Comparison of ENCODE assay signal across 19 cellular contexts in the genomic region with DNA sequence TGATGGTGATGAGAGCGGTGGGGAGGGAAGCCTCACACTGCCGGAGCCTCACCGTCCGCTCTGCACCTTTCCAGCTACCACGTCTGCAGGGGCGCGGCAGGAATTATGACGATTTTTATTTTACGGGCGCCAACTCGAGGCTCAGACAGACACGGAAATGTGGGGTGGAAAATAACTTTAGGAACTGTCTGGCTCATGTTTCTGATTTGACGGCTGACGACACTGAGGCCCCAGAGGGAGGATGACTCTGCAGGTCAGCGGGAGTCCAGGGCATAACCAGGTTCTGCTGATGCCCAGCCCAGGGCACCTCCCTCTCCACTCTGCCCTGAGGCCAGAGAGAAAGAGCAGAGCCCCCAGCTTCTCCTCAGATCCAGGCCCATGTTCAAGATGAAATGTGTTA. TPM values are rescaled to one million over a fixed set of nuclear protein-coding genes. Genes with fewer than 3 reads are reported as not detected.
DNase-seq lines count a peak whose midpoint lies in the region; ATAC-seq, FAIRE-seq and TF ChIP-seq lines count a peak whose summit lies in the region.
"Had no signal": no experiment of that assay in that cellular context is flagged by ENCODE, and none has a peak within 500 bp of the region (broad histone marks: within the 10 kb centered on the region; RNA-seq: fewer than 3 reads in every experiment).

No MANE protein-coding gene starts in this region.

- FAIRE-seq in H1 (lab: Jason Lieb, UNC), result no peak
- FAIRE-seq: D721Med, GM12892 had no signal

- no peak for TF ChIP-seq RAD21 in H1 (IDR thresholded peaks at IDR 0.05 in 1 of 2, conservative IDR thresholded peaks at IDR 0.05 in 1 of 2; ENCODE audit: low read depth in 2 of 2, low read length in 2 of 2)

- H3K36me3 ChIP-seq in H1 (ENCODE audit: control insufficient read depth in 2 of 4, insufficient read depth in 4 of 4, low read length in 3 of 4), result no peaks in the 10 kb centered on the region
- H3K36me3 ChIP-seq in spleen, result no peaks in the 10 kb centered on the region
- H3K36me3 ChIP-seq: BE2C had no signal

- H3K18ac ChIP-seq in H1 (ENCODE audit: extremely low read depth, low read length), result no peak overlapping the region

- H2AFZ ChIP-seq in H1 (ENCODE audit: low read length), result no peak overlapping the region

- peak overlapping the region; percentile 16; the same call in 1 of the 2 replicates for H4K8ac ChIP-seq in H1 (ENCODE audit: extremely low read depth, insufficient read depth, low read length)

- WGBS in H1 (ENCODE audit: extremely low coverage in 1 of 2, insufficient coverage in 1 of 2, insufficient read length in 1 of 2, insufficient replicate concordance in 2 of 2, low coverage in 1 of 2, low lambda C conversion rate in 2 of 2, missing lambda C conversion rate in 1 of 2), 2 experiments, result 88% methylated on average over 15 of the region's 15 CpGs; no CpG with 5 or more reads in 1 of the 2 experiments
- 83 to 89% (median 85%) methylated on average over 15 of the region's 15 CpGs for WGBS in spleen, 5 donors

- H2BK120ac ChIP-seq in H1 (replicated peaks; ENCODE audit: low read depth, low read length), result no peak overlapping the region

- TF ChIP-seq POLR2A in H1 (IDR thresholded peaks at IDR 0.05; ENCODE audit: control extremely low read depth in 1 of 2, low read depth in 2 of 2, low read length in 2 of 2) (no peak), spleen (IDR thresholded peaks at IDR 0.05) (no peak)

- no peak overlapping the region for H3K27ac Mint-ChIP-seq in natural killer cell treated with Interleukin-12 subunit alpha and Interleukin-12 subunit beta and Interleukin-15 and Interleukin-18, amount 100 ng/mL, for 72 hours
- H3K27ac Mint-ChIP-seq in natural killer cell, result no peak overlapping the region
- H3K27ac Mint-ChIP-seq: CD8-positive, alpha-beta T cell; HFFc6 had no signal

- no peak overlapping the region for H3K23ac ChIP-seq in H1 (ENCODE audit: insufficient read length)

- H3K27me3 ChIP-seq in H1 (replicated peaks in 1 of 4; ENCODE audit: control insufficient read depth in 3 of 4, extremely low read depth in 1 of 4, insufficient read depth in 3 of 4, low read length in 3 of 4), result 0 out of 7 replicates have a peak, but pooled peaks cover 0 to 2% (median 0%) of the 10 kb centered on the region in 4 experiments
- peaks cover 0 to 66% (median 15%) of the 10 kb centered on the region in 7 donors for H3K27me3 ChIP-seq in spleen (replicated peaks in 1 of 7)
- H3K27me3 ChIP-seq: BE2C had no signal

- H3K56ac ChIP-seq in H1 (replicated peaks; ENCODE audit: insufficient read length, low read depth, low read length), result no peak overlapping the region

- no peak overlapping the region for H3K4ac ChIP-seq in H1 (replicated peaks; ENCODE audit: insufficient read length, low read depth, low read length)

- intact Hi-C loops in natural killer cell (cut with micrococcal nuclease) (no loop called here), spleen (cut with DNase I; ENCODE audit: low total_unique reads) (no loop called here)

- no peaks in the 10 kb centered on the region for H3K4me1 Mint-ChIP-seq in natural killer cell treated with Interleukin-12 subunit alpha and Interleukin-12 subunit beta and Interleukin-15 and Interleukin-18, amount 100 ng/mL, for 72 hours (ENCODE audit: low read depth in 2 of 2)
- no peaks in the 10 kb centered on the region for H3K4me1 Mint-ChIP-seq in natural killer cell

- no peak overlapping the region for H2BK12ac ChIP-seq in H1 (ENCODE audit: low read depth, low read length)

- H3K4me1 ChIP-seq in H1 (replicated peaks in 1 of 4; ENCODE audit: control insufficient read depth in 3 of 4, insufficient read depth in 4 of 4, low read length in 3 of 4) (peaks cover 2 to 10% (median 4%) of the 10 kb centered on the region in 4 experiments; a peak in 6 of 7 replicates), spleen (no peaks in the 10 kb centered on the region)
- H3K4me1 ChIP-seq: BE2C had no signal

- H3K4me2 ChIP-seq in H1 (ENCODE audit: insufficient read depth in 1 of 2, low read depth in 2 of 2, low read length in 2 of 2), result no peak overlapping the region

- DNase-seq in natural killer cell treated with Interleukin-12 subunit alpha and Interleukin-12 subunit beta and Interleukin-15 and Interleukin-18, amount 100 ng/mL, for 72 hours (ENCODE audit: low spot score), result peak; percentile 29
- DNase-seq in natural killer cell, result no peak
- DNase-seq in H1 (ENCODE audit: low read depth in 1 of 2, low spot score in 2 of 2), result no peak
- DNase-seq in spleen, result peak; percentile 41
- no peak for DNase-seq in cerebellar nuclear complex (lab: John Stamatoyannopoulos, UW)
- no peak for DNase-seq in AG08395 (ENCODE audit: low spot score)
- DNase-seq: ACHN; BE2C; CD8-positive, alpha-beta T cell; COR-L47; DMS79 treated with DMSO at 0.1 percent for 48 hours; GDM1; HCEC 1CT; HFFc6 had no signal

- H3K4me3 Mint-ChIP-seq in natural killer cell treated with Interleukin-12 subunit alpha and Interleukin-12 subunit beta and Interleukin-15 and Interleukin-18, amount 100 ng/mL, for 72 hours, result no peak overlapping the region
- H3K4me3 Mint-ChIP-seq in natural killer cell, result no peak overlapping the region
- H3K4me3 Mint-ChIP-seq: CD8-positive, alpha-beta T cell; HFFc6 had no signal

- no peaks in the 10 kb centered on the region for H3K79me1 ChIP-seq in H1 (ENCODE audit: low read depth, low read length)

- H3K9me3 ChIP-seq in H1 (ENCODE audit: insufficient read depth in 2 of 2, low read depth in 1 of 2, low read length in 1 of 2) (no peaks in the 10 kb centered on the region), spleen (no peaks in the 10 kb centered on the region)
- H3K9me3 ChIP-seq: BE2C had no signal

- no peak for ATAC-seq in natural killer cell treated with Interleukin-12 subunit alpha and Interleukin-12 subunit beta and Interleukin-15 and Interleukin-18, amount 100 ng/mL, for 72 hours
- ATAC-seq in natural killer cell, result no peak
- no peak for ATAC-seq in GM19324 (IDR thresholded peaks at IDR 0.05; ENCODE audit: low FRiP score, unreplicated experiment)
- ATAC-seq: CD8-positive, alpha-beta T cell had no signal

- peaks cover 7% of the 10 kb centered on the region in 2 donors for H3K27me3 Mint-ChIP-seq in natural killer cell treated with Interleukin-12 subunit alpha and Interleukin-12 subunit beta and Interleukin-15 and Interleukin-18, amount 100 ng/mL, for 72 hours
- H3K27me3 Mint-ChIP-seq in natural killer cell (ENCODE audit: low read depth in 2 of 2), result peaks cover 0 to 5% of the 10 kb centered on the region in 2 donors

- no peaks in the 10 kb centered on the region for H3K79me2 ChIP-seq in H1 (ENCODE audit: control insufficient read depth in 1 of 2, insufficient read depth in 2 of 2, low read length in 2 of 2)

- no peaks in the 10 kb centered on the region for H3K36me3 Mint-ChIP-seq in natural killer cell treated with Interleukin-12 subunit alpha and Interleukin-12 subunit beta and Interleukin-15 and Interleukin-18, amount 100 ng/mL, for 72 hours
- no peaks in the 10 kb centered on the region for H3K36me3 Mint-ChIP-seq in natural killer cell
- H3K36me3 Mint-ChIP-seq: CD8-positive, alpha-beta T cell had no signal

- no peak overlapping the region for H3K27ac ChIP-seq in H1 (ENCODE audit: low read depth, low read length)
- no peak overlapping the region for H3K27ac ChIP-seq in spleen
- H3K27ac ChIP-seq: C4-2B had no signal

- H3K14ac ChIP-seq in H1 (ENCODE audit: insufficient read length), result no peak overlapping the region

- H3K9ac ChIP-seq in H1 (replicated peaks in 1 of 4; ENCODE audit: extremely low read depth in 1 of 4, low read depth in 3 of 4, low read length in 3 of 4), result no peak overlapping the region

- no peak overlapping the region for H2AK5ac ChIP-seq in H1 (ENCODE audit: low read depth, low read length)

- H4K91ac ChIP-seq in H1 (replicated peaks; ENCODE audit: insufficient read length, low read length), result no peak overlapping the region

- no peak overlapping the region for H2BK5ac ChIP-seq in H1 (ENCODE audit: low read depth, low read length)

- H4K5ac ChIP-seq in H1 (ENCODE audit: insufficient read length, low read depth, low read length), result no peak overlapping the region

- H3K4me3 ChIP-seq in H1 (ENCODE audit: extremely low read depth in 1 of 4, insufficient read depth in 2 of 4, low read depth in 3 of 4, low read length in 4 of 4) (no peak overlapping the region), spleen (no peak overlapping the region)

- no peak for TF ChIP-seq EP300 in H1 (IDR thresholded peaks at IDR 0.05; ENCODE audit: borderline replicate concordance in 1 of 2, low read depth in 2 of 2, low read length in 2 of 2)

- no peak overlapping the region for H2BK20ac ChIP-seq in H1 (ENCODE audit: low read length)

- CTCF ChIA-PET in H1 (lab: Charles Lee; ENCODE audit: partially characterized antibody), result interaction anchor here (1.2 to 8.9 kb wide), 2 partner anchors 11 to 151 kb away, joined by 3 to 73 read pairs; no protein-coding TSS in a partner anchor

- POLR2A ChIA-PET in H1 (lab: Charles Lee; ENCODE audit: partially characterized antibody), result no interaction called here

- no peak overlapping the region for H2BK15ac ChIP-seq in H1 (ENCODE audit: low read length)

- no peaks in the 10 kb centered on the region for H4K20me1 ChIP-seq in H1 (replicated peaks in 1 of 2; ENCODE audit: control insufficient read depth in 1 of 2, insufficient read depth in 2 of 2, low read length in 2 of 2)

- H3K23me2 ChIP-seq in H1 (ENCODE audit: low read depth, low read length), result no peaks in the 10 kb centered on the region

- no peak for TF ChIP-seq CTCF in natural killer cell (IDR thresholded peaks at IDR 0.05)
- no peak for TF ChIP-seq CTCF in H1 (IDR thresholded peaks at IDR 0.05; ENCODE audit: control extremely low read depth in 1 of 3, insufficient read depth in 1 of 3, low read depth in 1 of 3, low read length in 3 of 3)
- TF ChIP-seq CTCF in spleen (IDR thresholded peaks at IDR 0.05 in 8 of 11, conservative IDR thresholded peaks at IDR 0.05 in 3 of 11), result no peak

- no peaks in the 10 kb centered on the region for H3K9me3 Mint-ChIP-seq in natural killer cell treated with Interleukin-12 subunit alpha and Interleukin-12 subunit beta and Interleukin-15 and Interleukin-18, amount 100 ng/mL, for 72 hours
- no peaks in the 10 kb centered on the region for H3K9me3 Mint-ChIP-seq in natural killer cell
- H3K9me3 Mint-ChIP-seq: CD8-positive, alpha-beta T cell had no signal

RNA-seq across cellular contexts. Expression of gene C4orf50, which starts 43.9 kb away (rescaled TPM):
- total RNA-seq in natural killer cell treated with Interleukin-12 subunit alpha and Interleukin-12 subunit beta and Interleukin-15 and Interleukin-18, amount 100 ng/mL, for 72 hours, result 1 to 10 TPM in 1 of 2 donors, under 1 TPM in 1; 0.81 to 6.9 TPM
- total RNA-seq in natural killer cell (1 to 10 TPM in 2 of 3 donors, under 1 TPM in 1; 0.63 to 2.7 (median 1.8) TPM), spleen (1 to 10 TPM in 1 of 7 donors, under 1 TPM in 6; 0.20 to 2.5 (median 0.60) TPM)
- 0.22 and 0.23 TPM in 2 replicates for total RNA-seq in H1 (2021; fragmentation: NEBNext Ultra II Directional; extraction: Animal tissue kit (Norgen Biotek cat#: 25700))
- polyA plus RNA-seq in H1 (2011; rRNA removed) (0.08 and 0.16 TPM in 2 replicates), spleen (under 1 TPM; 0.02 to 0.03 (median 0.02) TPM)
- polyA plus RNA-seq in H1 (2011; cell fraction: cytosol; rRNA removed), result 0.14 TPM
- 0.44 TPM for polyA plus RNA-seq in H1 (2011; cell fraction: nucleus; rRNA removed)
- 0.15 to 0.25 TPM (median 0.20 TPM) in 4 replicates for polyA plus RNA-seq in H1 (2012, experiment 1 of 2)
- 0.04 TPM for polyA plus RNA-seq in H1 (2012, experiment 2 of 2)
- 0.06 TPM for polyA plus RNA-seq in H1 (2013, experiment 1 of 2)
- 0.09 TPM for polyA plus RNA-seq in H1 (2013, experiment 2 of 2)
- polyA minus RNA-seq in H1 (2011; rRNA and poly(A)+ RNA removed), result 0.32 and 0.46 TPM in 2 replicates
- 0.22 TPM for polyA minus RNA-seq in H1 (2011; cell fraction: cytosol; rRNA and poly(A)+ RNA removed)
- polyA minus RNA-seq in H1 (2011; cell fraction: nucleus; rRNA and poly(A)+ RNA removed), result 0.70 TPM
- total RNA-seq: HFFc6, HT1080 had no signal

Comparison
In these comparisons a context has a peak if more than half of its experiments do, and no peak if none do; other contexts are left out.
1. DNase-seq: peak in natural killer cell treated with Interleukin-12 subunit alpha and Interleukin-12 subunit beta and Interleukin-15 and Interleukin-18, amount 100 ng/mL, for 72 hours (single experiment) and spleen (single experiment); none in natural killer cell (single experiment), H1 (0 of 2), cerebellar nuclear complex (0 of 2) and AG08395 (single experiment).